In the genomic region with DNA sequence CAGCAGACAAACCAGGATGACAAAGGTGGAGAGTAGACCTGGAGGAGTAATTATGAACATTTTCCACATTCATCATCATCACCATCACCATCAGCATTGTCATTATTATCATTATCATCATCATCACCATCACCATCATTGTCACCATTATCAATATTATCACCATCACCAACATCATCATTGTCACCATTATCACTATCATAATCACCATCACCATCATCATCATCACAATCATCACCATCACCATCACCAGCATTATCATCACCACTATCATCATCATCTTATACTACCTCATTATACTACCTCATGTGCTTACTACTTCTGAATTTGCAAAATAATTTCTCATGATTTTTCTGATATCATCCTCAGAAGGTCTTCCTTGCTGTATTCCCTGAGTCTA, we compare ENCODE assay signal across 26 cellular contexts. TPM values are rescaled to one million over a fixed set of nuclear protein-coding genes. Genes with fewer than 3 reads are reported as not detected.
A peak's percentile ranks its signal among the peaks of the same experiment; 100 is the strongest.
DNase-seq lines count a peak whose midpoint lies in the region; ATAC-seq, FAIRE-seq and TF ChIP-seq lines count a peak whose summit lies in the region.
"Had no signal": no experiment of that assay in that cellular context is flagged by ENCODE, and none has a peak within 500 bp of the region (broad histone marks: within the 10 kb centered on the region; RNA-seq: fewer than 3 reads in every experiment).

No MANE protein-coding gene starts in this region.

- H3K27me3 ChIP-seq in HepG2 (ENCODE audit: control insufficient read depth in 1 of 2, insufficient read depth in 2 of 2, low read length in 2 of 2): no peaks in the 10 kb centered on the region; a peak in 1 of 5 replicates
- H3K27me3 ChIP-seq in right lobe of liver: no peaks in the 10 kb centered on the region
- no peaks in the 10 kb centered on the region for H3K27me3 ChIP-seq in IMR-90 (ENCODE audit: control insufficient read depth, insufficient read depth, low read length)
- H3K27me3 ChIP-seq: BE2C, BLaER1 had no signal

- dilution Hi-C loops in IMR-90 (cut with HindIII; ENCODE audit: low sequenced_read_pairs, unreplicated experiment): no loop called here

- no peaks in the 10 kb centered on the region for H3K9me1 ChIP-seq in IMR-90 (ENCODE audit: insufficient read depth, low read length)

- no peak overlapping the region for H3K4ac ChIP-seq in IMR-90 (ENCODE audit: low read depth, low read length)

- H3K79me2 ChIP-seq in HepG2 (ENCODE audit: insufficient read depth, low read length): no peaks in the 10 kb centered on the region

- CTCF ChIA-PET in HepG2 (lab: Yijun Ruan, JAX; ENCODE audit: low intra/inter-chr PET ratio, low total read pairs) (no interaction called here), HEK293 (lab: Yijun Ruan, JAX) (no interaction called here), IMR-90 (lab: Yijun Ruan, JAX) (no interaction called here)

- FAIRE-seq in HepG2 (lab: Jason Lieb, UNC) (no peak), GM12892 (lab: Jason Lieb, UNC) (no peak)
- FAIRE-seq: D721Med, GM12878, GM19239 had no signal

- peak overlapping the region; percentile 19 for H2BK5ac ChIP-seq in IMR-90 (ENCODE audit: low read depth, low read length, poor library complexity, severe bottlenecking)

- H4K91ac ChIP-seq in IMR-90 (ENCODE audit: insufficient read depth, low read depth, low read length): no peak overlapping the region

- H2BK20ac ChIP-seq in IMR-90 (ENCODE audit: low read depth, low read length): no peak overlapping the region

- H4K5ac ChIP-seq in IMR-90 (ENCODE audit: low read depth, low read length): no peak overlapping the region

- TF ChIP-seq RAD21 in HepG2 (CRISPR knock-in tag; IDR thresholded peaks at IDR 0.05) (no peak), IMR-90 (IDR thresholded peaks at IDR 0.05; ENCODE audit: low read length) (no peak)

- H4K20me1 ChIP-seq in HepG2 (ENCODE audit: insufficient read depth, low read length) (no peaks in the 10 kb centered on the region), IMR-90 (ENCODE audit: insufficient read depth, low read length) (no peaks in the 10 kb centered on the region)
- H4K20me1 ChIP-seq: BLaER1 had no signal

- H3K36me3 ChIP-seq in HepG2 (replicated peaks in 1 of 2; ENCODE audit: control insufficient read depth in 1 of 2, insufficient read depth in 2 of 2, low read length in 2 of 2): no peaks in the 10 kb centered on the region
- H3K36me3 ChIP-seq in right lobe of liver: no peaks in the 10 kb centered on the region
- no peaks in the 10 kb centered on the region for H3K36me3 ChIP-seq in HEK293 (ENCODE audit: control insufficient read depth in 2 of 2, insufficient read depth in 1 of 2, low read length in 2 of 2)
- H3K36me3 ChIP-seq in IMR-90 (ENCODE audit: control insufficient read depth, insufficient read depth, low read length): no peaks in the 10 kb centered on the region
- H3K36me3 ChIP-seq: BE2C, BLaER1 had no signal

- in situ Hi-C loops in HepG2 (cut with HindIII; ENCODE audit: extremely low pct_ligation_motif_present, low pct_unique_long_range_greater_than_20kb) (no loop called here), IMR-90 (cut with MboI; ENCODE audit: low sequenced_read_pairs) (no loop called here)

- POLR2A ChIA-PET in HepG2 (lab: Yijun Ruan, JAX) (no interaction called here), HEK293 (lab: Yijun Ruan, JAX) (no interaction called here), IMR-90 (lab: Charles Lee; ENCODE audit: unreplicated experiment) (no interaction called here)

- intact Hi-C loops in HepG2 (cut with micrococcal nuclease; ENCODE audit: unreplicated experiment): no loop called here
- intact Hi-C loops in right lobe of liver (cut with DNase I): no loop called here
- intact Hi-C loops in IMR-90 (cut with micrococcal nuclease): no loop called here

- no peak overlapping the region for H2BK15ac ChIP-seq in IMR-90 (ENCODE audit: low read depth, low read length)

- H3K9ac ChIP-seq in HepG2 (ENCODE audit: insufficient read depth, low read depth, low read length) (no peak overlapping the region), IMR-90 (ENCODE audit: low read depth, low read length) (no peak overlapping the region)
- H3K9ac ChIP-seq: BLaER1 had no signal

- TF ChIP-seq CTCF in HepG2 (CRISPR knock-in tag; IDR thresholded peaks at IDR 0.05) (no peak), right lobe of liver (IDR thresholded peaks at IDR 0.05) (no peak), HEK293 (tag by site-specific recombination; IDR thresholded peaks at IDR 0.05) (no peak), IMR-90 (conservative IDR thresholded peaks at IDR 0.05; ENCODE audit: low read depth, low read length) (no peak)

- H3K27ac ChIP-seq in HepG2 (ENCODE audit: extremely low read length, insufficient read depth, low read length) (no peak overlapping the region), right lobe of liver (no peak overlapping the region), HEK293 (ENCODE audit: extremely low read depth, low read depth, low read length) (no peak overlapping the region), IMR-90 (ENCODE audit: insufficient read depth, low read length) (no peak overlapping the region)
- H3K27ac ChIP-seq: 22Rv1, BLaER1, C4-2B had no signal

- DNase-seq in HepG2 (ENCODE audit: low spot score): no peak
- DNase-seq in right lobe of liver: no peak
- no peak for DNase-seq in IMR-90
- DNase-seq in NCI-H1694 treated with DMSO at 0.1 percent for 48 hours (lab: John Stamatoyannopoulos, UW): no peak
- no peak for DNase-seq in GM12892 (ENCODE audit: insufficient read length)
- DNase-seq: ACHN; BE2C; Caco-2; Calu3; CD4-positive, alpha-beta T cell; CD8-positive, alpha-beta T cell; DMS53; DMS79; DND-41; EL; GDM1 had no signal

- ATAC-seq in HepG2 (no peak), right lobe of liver (no peak), IMR-90 (ENCODE audit: low read depth) (no peak)
- ATAC-seq: CD8-positive, alpha-beta T cell; GM12878 had no signal

- H3K9me3 ChIP-seq in HepG2 (ENCODE audit: low read length): peaks cover 7% of the 10 kb centered on the region
- no peaks in the 10 kb centered on the region for H3K9me3 ChIP-seq in right lobe of liver
- H3K9me3 ChIP-seq in HEK293 (ENCODE audit: control insufficient read depth, insufficient read depth, low read depth, low read length): no peaks in the 10 kb centered on the region
- H3K9me3 ChIP-seq in IMR-90 (ENCODE audit: control insufficient read depth, insufficient read depth, low read length): no peaks in the 10 kb centered on the region
- H3K9me3 ChIP-seq: BE2C had no signal

- no peak overlapping the region for H3K56ac ChIP-seq in IMR-90 (ENCODE audit: extremely low read depth, insufficient read depth, low read length)

- H3K4me1 ChIP-seq in HepG2 (ENCODE audit: insufficient read depth, low read length) (peaks cover 47% of the 10 kb centered on the region), right lobe of liver (no peaks in the 10 kb centered on the region), HEK293 (ENCODE audit: control insufficient read depth, insufficient read depth, low read length) (no peaks in the 10 kb centered on the region), IMR-90 (ENCODE audit: control insufficient read depth, insufficient read depth, low read length) (no peaks in the 10 kb centered on the region)
- H3K4me1 ChIP-seq: BE2C had no signal

- no peak overlapping the region for H3K23ac ChIP-seq in IMR-90 (ENCODE audit: low read depth, low read length)

- H2AFZ ChIP-seq in HepG2 (ENCODE audit: low read length) (no peak overlapping the region), IMR-90 (replicated peaks; ENCODE audit: low read length, poor library complexity) (no peak overlapping the region)

- TF ChIP-seq POLR2A in HepG2 (IDR thresholded peaks at IDR 0.05; ENCODE audit: insufficient read depth in 1 of 2, low read depth in 2 of 2, low read length in 2 of 2) (no peak), right lobe of liver (IDR thresholded peaks at IDR 0.05) (no peak), IMR-90 (IDR thresholded peaks at IDR 0.05; ENCODE audit: low read depth, low read length) (no peak), GM12892 (IDR thresholded peaks at IDR 0.05; ENCODE audit: low read depth, low read length) (no peak)

- BruUV-seq in HepG2 (replicated peaks; lab: Mats Ljungman, UMichigan): no TSS peak
- no TSS peak for BruUV-seq in IMR-90 (replicated peaks; lab: Mats Ljungman, UMichigan)

- no peak overlapping the region for H3K18ac ChIP-seq in IMR-90 (ENCODE audit: low read depth, low read length)

- H3K79me1 ChIP-seq in IMR-90 (ENCODE audit: low read depth in 1 of 2, low read length in 2 of 2): no peaks in the 10 kb centered on the region

- H3K4me2 ChIP-seq in HepG2 (ENCODE audit: low read depth, low read length) (no peak overlapping the region), IMR-90 (ENCODE audit: low read depth, low read length) (no peak overlapping the region)

- no peak overlapping the region for H2AK9ac ChIP-seq in IMR-90 (replicated peaks; ENCODE audit: low read depth, low read length, poor library complexity)

- H3K4me3 ChIP-seq in HepG2 (replicated peaks in 1 of 3; ENCODE audit: insufficient read depth in 1 of 3, low read depth in 2 of 3, low read length in 3 of 3): no peak overlapping the region
- no peak overlapping the region for H3K4me3 ChIP-seq in right lobe of liver
- H3K4me3 ChIP-seq in HEK293 (ENCODE audit: low read depth, low read length): no peak overlapping the region
- no peak overlapping the region for H3K4me3 ChIP-seq in IMR-90 (ENCODE audit: insufficient read depth, low read depth, low read length)
- H3K4me3 ChIP-seq: BLaER1, GM12878 had no signal

- H2AK5ac ChIP-seq in IMR-90 (ENCODE audit: low read depth, low read length): no peak overlapping the region

- no peak overlapping the region for H2BK120ac ChIP-seq in IMR-90 (ENCODE audit: low read depth, low read length)

- TF ChIP-seq EP300 in HepG2 (IDR thresholded peaks at IDR 0.05; ENCODE audit: low read depth in 2 of 2, low read length in 2 of 2) (no peak), HepG2 (CRISPR knock-in tag; IDR thresholded peaks at IDR 0.05; ENCODE audit: borderline replicate concordance) (no peak)

- H3K14ac ChIP-seq in IMR-90 (replicated peaks; ENCODE audit: low read depth, low read length): no peak overlapping the region

- H4K8ac ChIP-seq in IMR-90 (ENCODE audit: low read depth in 2 of 2, low read length in 2 of 2): no peak overlapping the region

RNA-seq across cellular contexts. Expression of gene FOXA2, which starts 39.3 kb away (rescaled TPM):
- total RNA-seq in HepG2 (2016; rRNA removed; fragmentation: Illumina TruSeq; extraction: Trizol): 12.2 and 12.7 TPM in 2 replicates
- 4.6 and 4.9 TPM in 2 replicates for total RNA-seq in HepG2 (2016; cell fraction: cytosol; rRNA removed; fragmentation: Illumina TruSeq; extraction: Trizol; ENCODE audit: low read depth)
- total RNA-seq in HepG2 (2016; cell fraction: insoluble cytoplasmic fraction; rRNA removed; fragmentation: Illumina TruSeq; extraction: Trizol): 10.8 and 13.2 TPM in 2 replicates
- total RNA-seq in HepG2 (2016; cell fraction: membrane; rRNA removed; fragmentation: Illumina TruSeq; extraction: Trizol): 11.1 and 12.0 TPM in 2 replicates
- 11.8 and 11.9 TPM in 2 replicates for total RNA-seq in HepG2 (2016; cell fraction: nucleus; rRNA removed; fragmentation: Illumina TruSeq; extraction: Trizol)
- 8.8 and 12.2 TPM in 2 replicates for polyA plus RNA-seq in HepG2 (2011; rRNA removed)
- polyA plus RNA-seq in HepG2 (2011; cell fraction: cytosol; rRNA removed): 5.0 and 7.0 TPM in 2 replicates
- 31.5 and 34.4 TPM in 2 replicates for polyA plus RNA-seq in HepG2 (2011; cell fraction: nucleus; rRNA removed)
- 33.6 and 38.4 TPM in 2 replicates for polyA plus RNA-seq in HepG2 (2012)
- 4.4 TPM in 2 replicates for polyA plus RNA-seq in HepG2 (2016; cell fraction: cytosol; fragmentation: Illumina TruSeq; extraction: Trizol; ENCODE audit: low read depth)
- 22.9 and 28.4 TPM in 2 replicates for polyA plus RNA-seq in HepG2 (2016; cell fraction: insoluble cytoplasmic fraction; fragmentation: Illumina TruSeq; extraction: Trizol; ENCODE audit: low read depth)
- polyA plus RNA-seq in HepG2 (2016; cell fraction: membrane; fragmentation: Illumina TruSeq; extraction: Trizol; ENCODE audit: low read depth): 9.4 and 9.7 TPM in 2 replicates
- polyA plus RNA-seq in HepG2 (2016; cell fraction: nucleus; fragmentation: Illumina TruSeq; extraction: Trizol; ENCODE audit: insufficient read depth, low read depth): 30.5 and 31.3 TPM in 2 replicates
- 12.8 TPM in 1 of 2 replicates, not detected in the other for polyA minus RNA-seq in HepG2 (2011; rRNA and poly(A)+ RNA removed; ENCODE audit: low replicate concordance)
- 12.6 and 15.2 TPM in 2 replicates for polyA minus RNA-seq in HepG2 (2011; cell fraction: cytosol; rRNA and poly(A)+ RNA removed)
- polyA minus RNA-seq in HepG2 (2011; cell fraction: nucleus; rRNA and poly(A)+ RNA removed): 6.7 and 9.3 TPM in 2 replicates
- total RNA-seq in right lobe of liver: 10 to 100 TPM; 11.8 to 28.7 (median 21.2) TPM
- total RNA-seq in IMR-90 (2012; rRNA removed): not detected in 2 replicates
- not detected in 2 replicates for polyA plus RNA-seq in IMR-90 (2012; rRNA removed)
- not detected in 2 replicates for polyA plus RNA-seq in IMR-90 (2012; cell fraction: cytosol; rRNA removed)
- polyA plus RNA-seq in IMR-90 (2012; cell fraction: nucleus; rRNA removed; ENCODE audit: low replicate concordance): not detected in 2 replicates
- not detected for polyA plus RNA-seq in GM12892 (2012; ENCODE audit: missing spikeins)
- total RNA-seq: A673; CD4-positive, alpha-beta T cell; CD8-positive, alpha-beta T cell; G401; GM12878 had no signal
- polyA plus RNA-seq: AG04450, GM12878 had no signal

Comparison
In these comparisons a context has a peak if more than half of its experiments do, and no peak if none do; other contexts are left out.
1. Of the 63 proteins assayed by ChIP-seq in both HepG2 and HEK293: peak only in HepG2: none; only in HEK293: ZNF513; in both: none; in neither: 62.